15 cellular contexts compared by ENCODE assay signal in genomic region chr1:223195281-223195680, GRCh38. TPM values are rescaled to one million over a fixed set of nuclear protein-coding genes. Genes with fewer than 3 reads are reported as not detected.
DNase-seq lines count a peak whose midpoint lies in the region; ATAC-seq and TF ChIP-seq lines count a peak whose summit lies in the region.
"Had no signal": no experiment of that assay in that cellular context is flagged by ENCODE, and none has a peak within 500 bp of the region (broad histone marks: within the 10 kb centered on the region; RNA-seq: fewer than 3 reads in every experiment).

No MANE protein-coding gene starts in this region.

- H2BK12ac ChIP-seq in H9 (ENCODE audit: insufficient read length, low read depth, low read length), result no peak overlapping the region

- H2BK20ac ChIP-seq in H9 (ENCODE audit: low read depth, low read length, poor library complexity, severe bottlenecking), result no peak overlapping the region

- H3K79me1 ChIP-seq in H9 (ENCODE audit: insufficient read depth, low read depth, low read length, poor library complexity, severe bottlenecking), result no peaks in the 10 kb centered on the region

- H3K4me3 Mint-ChIP-seq in H9, result no peak overlapping the region
- H3K4me3 Mint-ChIP-seq: CD14-positive monocyte; CD8-positive, alpha-beta memory T cell; HFFc6 had no signal

- no peak overlapping the region for H4K91ac ChIP-seq in H9 (ENCODE audit: insufficient read length, low read depth, low read length)

- no peaks in the 10 kb centered on the region for H3K23me2 ChIP-seq in H9 (ENCODE audit: insufficient read length, low read depth, low read length, poor library complexity, severe bottlenecking)

- no peaks in the 10 kb centered on the region for H3K9me2 ChIP-seq in Karpas-422 (replicated peaks; ENCODE audit: insufficient read depth, low read length)

- H3K18ac ChIP-seq in H9 (ENCODE audit: insufficient read length, low read depth, low read length), result no peak overlapping the region

- no peak overlapping the region for H3K27ac Mint-ChIP-seq in H9
- H3K27ac Mint-ChIP-seq: CD14-positive monocyte, HFFc6 had no signal

- no peaks in the 10 kb centered on the region for H3K79me2 ChIP-seq in DND-41 (ENCODE audit: insufficient read depth, low read length)
- no peaks in the 10 kb centered on the region for H3K79me2 ChIP-seq in Karpas-422 (ENCODE audit: low read length)
- H3K79me2 ChIP-seq in H9 (ENCODE audit: insufficient read depth, low read length), result no peaks in the 10 kb centered on the region

- no peaks in the 10 kb centered on the region for H3K27me3 ChIP-seq in DND-41 (ENCODE audit: insufficient read depth, low read length, poor library complexity)
- no peaks in the 10 kb centered on the region for H3K27me3 ChIP-seq in Karpas-422 (ENCODE audit: low read length)
- no peaks in the 10 kb centered on the region for H3K27me3 ChIP-seq in H9 (ENCODE audit: insufficient read depth, low read length)
- no peaks in the 10 kb centered on the region for H3K27me3 ChIP-seq in ascending aorta

- peaks cover 4% of the 10 kb centered on the region for H3K27me3 Mint-ChIP-seq in H9 (ENCODE audit: low read depth)

- H3K36me3 ChIP-seq in DND-41 (ENCODE audit: insufficient read depth, low read length), result no peaks in the 10 kb centered on the region
- no peaks in the 10 kb centered on the region for H3K36me3 ChIP-seq in Karpas-422 (ENCODE audit: insufficient read depth, low read length)
- no peaks in the 10 kb centered on the region for H3K36me3 ChIP-seq in ascending aorta

- no peak overlapping the region for H2BK120ac ChIP-seq in H9 (ENCODE audit: low read depth, low read length, poor library complexity, severe bottlenecking)

- TF ChIP-seq CTCF in DND-41 (IDR thresholded peaks at IDR 0.05; ENCODE audit: borderline replicate concordance, extremely low read depth, low read length, poor library complexity, severe bottlenecking), result no peak
- no peak for TF ChIP-seq CTCF in H9 (conservative IDR thresholded peaks at IDR 0.05)
- TF ChIP-seq CTCF in ascending aorta (IDR thresholded peaks at IDR 0.05), result no peak

- H3K9ac ChIP-seq in DND-41 (ENCODE audit: low read depth, low read length) (no peak overlapping the region), Karpas-422 (ENCODE audit: low read length) (no peak overlapping the region), H9 (ENCODE audit: extremely low read depth, insufficient read length, low read length) (no peak overlapping the region)

- no peak overlapping the region for H3K4ac ChIP-seq in H9 (ENCODE audit: low read depth, low read length)

- H3K14ac ChIP-seq in H9 (ENCODE audit: insufficient read depth, low read length), result no peak overlapping the region

- H3K9me3 ChIP-seq in DND-41 (ENCODE audit: insufficient read depth, low read length, severe bottlenecking) (no peaks in the 10 kb centered on the region), Karpas-422 (ENCODE audit: low read length) (no peaks in the 10 kb centered on the region), H9 (ENCODE audit: control insufficient read depth, low read depth, low read length) (no peaks in the 10 kb centered on the region), ascending aorta (no peaks in the 10 kb centered on the region)

- DNase-seq in DND-41 (no peak), Karpas-422 (no peak), left lobe of liver (ENCODE audit: low spot score) (peak; percentile 16), posterior vena cava (ENCODE audit: low spot score) (peak; percentile 34), SW480 (ENCODE audit: low spot score) (no peak), H9 (no peak), NCI-H146 treated with DMSO at 0.1 percent for 48 hours (lab: John Stamatoyannopoulos, UW; ENCODE audit: unreplicated experiment) (no peak), ascending aorta (ENCODE audit: low spot score in 2 of 2) (no peak)
- DNase-seq: CD8-positive, alpha-beta memory T cell; DMS 273 treated with DMSO at 0.1 percent for 48 hours; GOT3; HCEC 1CT; HFFc6 had no signal

- H3K56ac ChIP-seq in H9 (ENCODE audit: insufficient read length, low read depth, low read length), result no peak overlapping the region

- H2AFZ ChIP-seq in DND-41 (ENCODE audit: low read depth, low read length) (no peak overlapping the region), Karpas-422 (ENCODE audit: low read length) (no peak overlapping the region), H9 (ENCODE audit: low read length) (no peak overlapping the region)

- ATAC-seq in DND-41 (ENCODE audit: insufficient read depth, low read depth) (0 out of 3 replicates have a peak, but pooled peaks have one; percentile 24), left lobe of liver (no peak)
- ATAC-seq: HepG2 had no signal

- H3K9me3 Mint-ChIP-seq in H9, result no peaks in the 10 kb centered on the region
- H3K9me3 Mint-ChIP-seq: CD8-positive, alpha-beta memory T cell; HFFc6 had no signal

- peaks cover 0 to 2% of the 10 kb centered on the region in 2 experiments; a peak in 2 of 4 replicates for H3K4me1 Mint-ChIP-seq in H9

- H3K27ac ChIP-seq in DND-41 (ENCODE audit: low read length) (no peak overlapping the region), Karpas-422 (ENCODE audit: low read length) (no peak overlapping the region), H9 (ENCODE audit: insufficient read length, low read depth, low read length) (no peak overlapping the region), ascending aorta (no peak overlapping the region)

- intact Hi-C loops in posterior vena cava (cut with DNase I), result no loop called here
- intact Hi-C loops in ascending aorta (cut with DNase I), result no loop called here

- H4K20me1 ChIP-seq in DND-41 (ENCODE audit: insufficient read depth, low read length) (no peaks in the 10 kb centered on the region), Karpas-422 (ENCODE audit: insufficient read depth, low read depth, low read length) (no peaks in the 10 kb centered on the region), H9 (ENCODE audit: control insufficient read depth, insufficient read depth, insufficient read length) (no peaks in the 10 kb centered on the region)

- no peak overlapping the region for H2BK5ac ChIP-seq in H9 (ENCODE audit: insufficient read length, low read length)

- H3K4me3 ChIP-seq in DND-41 (ENCODE audit: low read depth in 1 of 2, low read length in 2 of 2), result no peak overlapping the region
- no peak overlapping the region for H3K4me3 ChIP-seq in Karpas-422 (ENCODE audit: low read length)
- H3K4me3 ChIP-seq in ascending aorta, result no peak overlapping the region

- H3T11ph ChIP-seq in H9 (ENCODE audit: low read length), result no peak overlapping the region

- H3K36me3 Mint-ChIP-seq in H9 (ENCODE audit: insufficient read depth in 1 of 3, low read depth in 3 of 3), result no peaks in the 10 kb centered on the region
- H3K36me3 Mint-ChIP-seq: CD8-positive, alpha-beta memory T cell had no signal

- H2AK5ac ChIP-seq in H9 (ENCODE audit: insufficient read length, low read length), result no peak overlapping the region

- no peak overlapping the region for H3K23ac ChIP-seq in H9 (ENCODE audit: insufficient read length, low read depth, low read length)

- no peak overlapping the region for H4K8ac ChIP-seq in H9 (replicated peaks; ENCODE audit: insufficient read length, low read depth, low read length)

- H3K4me2 ChIP-seq in DND-41 (ENCODE audit: insufficient read depth, low read length) (no peak overlapping the region), Karpas-422 (ENCODE audit: low read depth, low read length, poor library complexity, severe bottlenecking) (peak overlapping the region; percentile 20), H9 (ENCODE audit: insufficient read depth, insufficient read length, low read length) (no peak overlapping the region)

- no CpG with 5 or more reads among the region's 4 CpGs for WGBS in H9 (ENCODE audit: extremely low coverage, insufficient read length, low lambda C conversion rate)

- peaks cover 5% of the 10 kb centered on the region for H3K4me1 ChIP-seq in DND-41 (ENCODE audit: insufficient read depth, low read length)
- H3K4me1 ChIP-seq in Karpas-422 (ENCODE audit: low read length), result peaks cover 30% of the 10 kb centered on the region
- no peaks in the 10 kb centered on the region for H3K4me1 ChIP-seq in H9 (ENCODE audit: insufficient read depth, low read length)
- no peaks in the 10 kb centered on the region for H3K4me1 ChIP-seq in ascending aorta

- H4K5ac ChIP-seq in H9 (ENCODE audit: insufficient read length, low read depth, low read length), result no peak overlapping the region

- H2BK15ac ChIP-seq in H9 (ENCODE audit: low read depth, low read length), result no peak overlapping the region

RNA-seq across cellular contexts. Expression of gene TLR5, which starts 52.2 kb away (rescaled TPM):
- not detected in 2 replicates for total RNA-seq in Karpas-422 (2014; rRNA removed; shearing (Covaris generic); ENCODE audit: low replicate concordance)
- total RNA-seq in left lobe of liver (1.1 TPM), posterior vena cava (10 to 100 TPM in 1 of 2 donors, 1 to 10 TPM in 1; 5.2 to 11.2 TPM), H9 (2021) (not detected in 2 replicates), ascending aorta (3.9 TPM)
- total RNA-seq: HepG2 had no signal

Comparison
In these comparisons a context has a peak if more than half of its experiments do, and no peak if none do; other contexts are left out.
1. DNase-seq: peak in left lobe of liver (single experiment) and posterior vena cava (single experiment); none in DND-41 (single experiment), Karpas-422 (single experiment), SW480 (single experiment), H9 (single experiment), NCI-H146 treated with DMSO at 0.1 percent for 48 hours (single experiment) and ascending aorta (0 of 2).